8 cellular contexts compared by ENCODE assay signal in genomic region chr3:32045091-32045964, GRCh38.
DNase-seq lines count a peak whose midpoint lies in the region; ATAC-seq and TF ChIP-seq lines count a peak whose summit lies in the region.

No MANE protein-coding gene starts in this region.

- POLR2A ChIA-PET in AG04450 (lab: Yijun Ruan, JAX), result interaction anchor here (1.0 to 1.3 kb wide), 2 partner anchors 27 to 61 kb away, joined by 5 to 6 read pairs; partner anchors contain the start of gene GPD1L

- H3K27me3 ChIP-seq in AG04450 (ENCODE audit: control insufficient read depth, insufficient read depth, low read length), result peaks cover 3% of the 10 kb centered on the region

- peak overlapping the region; percentile 81 for H3K27ac ChIP-seq in AG04450 (ENCODE audit: low read depth, low read length)

- DNase-seq in AG04450 (ENCODE audit: low read depth, low spot score) (peak; percentile 78), NCI-H1694 treated with DMSO at 0.1 percent for 48 hours (lab: John Stamatoyannopoulos, UW) (peak; percentile 33), cerebellum (ENCODE audit: low spot score) (peak; percentile 45), lung microvascular endothelial cell (ENCODE audit: low read depth in 2 of 2) (peak; percentile 57 to 62), NK-92 (lab: John Stamatoyannopoulos, UW; ENCODE audit: unreplicated experiment) (no peak)
- DNase-seq in stimulated activated naive CD4-positive, alpha-beta T cell (lab: John Stamatoyannopoulos, UW), result no peak

- peak; percentile 19; the same call in 1 of the 2 replicates for TF ChIP-seq CTCF in AG04450 (IDR thresholded peaks at IDR 0.05; ENCODE audit: low read depth, low read length)

- H3K4me3 ChIP-seq in AG04450 (ENCODE audit: low read depth, low read length), result peak overlapping the region; percentile 24

- no peaks in the 10 kb centered on the region; the same call in 1 of the 2 replicates for H3K9me3 ChIP-seq in AG04450 (ENCODE audit: control insufficient read depth, insufficient read depth, low read length)

- ATAC-seq in GM19467 (IDR thresholded peaks at IDR 0.05; ENCODE audit: unreplicated experiment) (no peak), HG02840 (IDR thresholded peaks at IDR 0.05; ENCODE audit: low FRiP score, unreplicated experiment) (no peak)

- CTCF ChIA-PET in AG04450 (lab: Charles Lee), result interaction anchor here (0.6 to 3.3 kb wide), 5 partner anchors 26 to 1597 kb away, joined by 3 to 18 read pairs (median 4); no protein-coding TSS in a partner anchor

Comparison
In these comparisons a context has a peak if more than half of its experiments do, and no peak if none do; other contexts are left out.
1. DNase-seq: peak in AG04450 (single experiment), NCI-H1694 treated with DMSO at 0.1 percent for 48 hours (single experiment), cerebellum (single experiment) and lung microvascular endothelial cell (2 of 2); none in NK-92 (single experiment) and stimulated activated naive CD4-positive, alpha-beta T cell (0 of 6).